In genomic region chr7:140048138-140048537, GRCh38 we compare ENCODE assay signal across 1 cellular context.
TF ChIP-seq lines count a peak whose summit lies in the region.

No MANE protein-coding gene starts in this region.

TF ChIP-seq in K562, 482 proteins besides CTCF, POLR2A, EP300 and RAD21:
- 0 out of 2 replicates have a peak, but pooled peaks have one; percentile 23 for TF ChIP-seq STAG1 (CRISPR knock-in tag; IDR thresholded peaks at IDR 0.05; ENCODE audit: borderline replicate concordance)
- no peak for TF ChIP-seq CBX2 (IDR thresholded peaks at IDR 0.05; ENCODE audit: insufficient read depth, low read length, poor library complexity, severe bottlenecking)
- no peak for TF ChIP-seq ZNF354B (CRISPR knock-in tag; IDR thresholded peaks at IDR 0.05)
